Comparison of ENCODE assay signal across 10 cellular contexts in the genomic region with DNA sequence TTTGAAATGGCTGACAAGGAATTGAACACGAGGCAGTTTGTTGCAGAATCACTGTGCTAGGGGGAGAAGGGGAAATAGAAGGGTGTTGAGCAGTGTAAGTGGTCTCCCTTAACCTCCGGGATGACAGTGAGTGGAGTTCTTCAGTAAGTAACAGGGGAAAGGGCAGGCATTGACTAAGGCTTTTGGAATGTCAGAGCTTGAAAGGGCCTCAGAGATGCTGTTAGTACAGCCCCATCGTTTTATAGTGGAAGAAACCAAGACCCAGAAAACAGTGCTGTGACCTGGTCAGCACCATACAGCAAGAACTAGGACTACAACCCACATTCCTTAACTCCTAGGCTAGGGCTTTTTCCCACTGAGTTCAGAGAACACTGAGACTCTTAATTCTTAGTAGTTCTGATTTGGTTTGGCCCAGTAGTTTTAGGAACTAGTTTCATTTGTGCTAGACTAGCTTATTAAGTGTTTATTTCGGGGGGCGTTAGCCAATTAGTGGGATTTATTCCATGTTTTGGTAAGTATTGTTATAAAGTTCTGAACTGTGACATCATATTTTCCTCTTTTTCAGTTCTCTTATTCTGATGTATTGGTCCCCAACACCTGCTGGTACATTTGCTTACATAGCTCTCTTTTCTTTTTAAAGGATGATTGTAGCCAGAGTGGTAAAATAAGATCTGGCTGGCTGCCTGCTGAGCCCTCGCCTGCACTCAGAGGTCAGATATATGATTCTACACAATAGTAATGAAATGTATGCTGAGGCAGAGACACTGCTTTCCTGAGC. TPM values are rescaled to one million over a fixed set of nuclear protein-coding genes. Genes with fewer than 3 reads are reported as not detected.
A peak's percentile ranks its signal among the peaks of the same experiment; 100 is the strongest.
DNase-seq lines count a peak whose midpoint lies in the region; TF ChIP-seq lines count a peak whose summit lies in the region.
"Had no signal": no experiment of that assay in that cellular context is flagged by ENCODE, and none has a peak within 500 bp of the region (broad histone marks: within the 10 kb centered on the region; RNA-seq: fewer than 3 reads in every experiment).

No MANE protein-coding gene starts in this region.

- no peaks in the 10 kb centered on the region for H3K9me3 Mint-ChIP-seq in progenitor cell of endocrine pancreas (ENCODE audit: low read depth)
- H3K9me3 Mint-ChIP-seq: activated T-cell treated with anti-CD3 and anti-CD28 coated beads, Interleukin-2, amount 50 U/mL, for 24 hours had no signal

- H3K27me3 Mint-ChIP-seq in progenitor cell of endocrine pancreas, result no peaks in the 10 kb centered on the region
- H3K27me3 Mint-ChIP-seq: activated T-cell treated with anti-CD3 and anti-CD28 coated beads, Interleukin-2, amount 50 U/mL, for 24 hours had no signal

- H3K27ac Mint-ChIP-seq in progenitor cell of endocrine pancreas, result no peak overlapping the region
- H3K27ac Mint-ChIP-seq: activated T-cell treated with anti-CD3 and anti-CD28 coated beads, Interleukin-2, amount 50 U/mL, for 24 hours had no signal

- peak overlapping the region; percentile 83 for H3K27ac ChIP-seq in neutrophil

- H3K36me3 Mint-ChIP-seq in progenitor cell of endocrine pancreas (ENCODE audit: insufficient read depth), result peaks cover 18% of the 10 kb centered on the region

- H3K4me1 Mint-ChIP-seq in progenitor cell of endocrine pancreas (ENCODE audit: low read depth), result peaks cover 11% of the 10 kb centered on the region

- DNase-seq in ELR (ENCODE audit: low read depth) (peak; percentile 69), NCI-H146 (lab: John Stamatoyannopoulos, UW) (peak; percentile 30), dermis blood vessel endothelial cell (peak; percentile 15), progenitor cell of endocrine pancreas (ENCODE audit: low spot score, unreplicated experiment) (no peak), NCI-H446 (lab: John Stamatoyannopoulos, UW) (no peak), SIG-M5 (lab: John Stamatoyannopoulos, UW) (no peak)
- DNase-seq: activated T-cell treated with anti-CD3 and anti-CD28 coated beads, Interleukin-2, amount 50 U/mL, for 24 hours; DMS79; Peyer's patch had no signal

- no peaks in the 10 kb centered on the region for H3K9me3 ChIP-seq in neutrophil
- H3K9me3 ChIP-seq: Peyer's patch had no signal

- peaks cover 45% of the 10 kb centered on the region for H3K36me3 ChIP-seq in neutrophil

- no peaks in the 10 kb centered on the region for H3K27me3 ChIP-seq in neutrophil
- H3K27me3 ChIP-seq: Peyer's patch had no signal

- TF ChIP-seq CTCF in neutrophil (IDR thresholded peaks at IDR 0.05) (no peak), progenitor cell of endocrine pancreas (IDR thresholded peaks at IDR 0.05; ENCODE audit: unreplicated experiment) (no peak)

- no peak overlapping the region for H3K4me3 ChIP-seq in neutrophil (ENCODE audit: low read depth in 1 of 2, low read length in 1 of 2)
- H3K4me3 ChIP-seq: Peyer's patch had no signal

- peaks cover 35 to 44% of the 10 kb centered on the region in 2 experiments for H3K4me1 ChIP-seq in neutrophil (ENCODE audit: control insufficient read depth in 1 of 2, insufficient read depth in 1 of 2, low read depth in 1 of 2, low read length in 1 of 2)

- H3K4me3 Mint-ChIP-seq in progenitor cell of endocrine pancreas (ENCODE audit: low read depth), result no peak overlapping the region
- H3K4me3 Mint-ChIP-seq: activated T-cell treated with anti-CD3 and anti-CD28 coated beads, Interleukin-2, amount 50 U/mL, for 24 hours had no signal

RNA-seq across cellular contexts. Expression of a gene that starts 34.2 kb away (rescaled TPM):
- 485 and 795 TPM in 2 replicates for total RNA-seq in dermis blood vessel endothelial cell
- 220 and 234 TPM in 2 replicates for total RNA-seq in progenitor cell of endocrine pancreas

Comparison
In these comparisons a context has a peak if more than half of its experiments do, and no peak if none do; other contexts are left out.
1. DNase-seq: peak in ELR (single experiment), NCI-H146 (single experiment) and dermis blood vessel endothelial cell (single experiment); none in progenitor cell of endocrine pancreas (single experiment), NCI-H446 (0 of 2) and SIG-M5 (single experiment).